ENCODE assay signal across 9 cellular contexts in the genomic region with DNA sequence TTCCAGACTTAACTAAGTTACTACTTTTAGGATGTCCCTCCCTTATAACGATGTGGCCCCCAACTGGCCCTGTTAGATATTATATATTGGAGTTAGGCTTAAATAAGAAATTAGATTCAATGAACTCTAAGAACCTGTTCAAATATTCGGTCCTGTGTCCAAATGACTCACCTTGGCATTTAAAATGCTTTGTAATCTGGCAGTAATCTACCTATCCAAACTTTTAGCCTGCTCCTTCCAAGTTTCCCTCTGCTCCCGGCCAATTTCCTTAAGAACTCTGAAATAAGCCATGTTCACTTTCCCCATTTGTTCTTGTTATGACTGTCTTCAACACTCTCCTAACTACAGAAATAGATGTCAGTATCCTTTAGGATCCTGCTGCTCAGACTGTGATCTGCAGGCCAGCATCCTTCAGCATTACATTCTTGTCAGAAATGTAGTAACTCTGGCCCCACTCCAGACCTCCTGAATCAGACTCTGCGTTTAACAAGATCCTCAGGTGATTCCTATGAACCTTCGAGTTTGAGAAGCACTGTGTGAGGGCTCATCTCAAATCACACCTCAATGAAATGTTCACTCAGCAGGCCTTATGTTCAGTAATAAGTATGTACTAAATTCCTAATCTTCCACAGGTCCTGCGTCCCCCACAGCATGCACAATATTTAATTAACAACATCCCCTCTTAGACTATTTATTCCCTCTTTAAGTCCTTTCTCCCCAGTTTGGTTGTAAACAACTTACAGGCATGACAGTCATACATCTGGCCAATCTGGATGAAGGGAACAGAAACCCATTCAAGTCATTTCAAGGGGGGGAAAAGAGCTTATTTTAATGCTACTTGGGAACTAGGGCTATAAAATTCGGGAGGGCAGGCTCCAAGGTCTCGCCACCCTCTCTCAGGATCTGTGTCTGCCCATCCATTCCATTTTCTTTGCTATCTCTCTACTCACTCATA. TPM values are rescaled to one million over a fixed set of nuclear protein-coding genes. Genes with fewer than 3 reads are reported as not detected.
DNase-seq lines count a peak whose midpoint lies in the region; ATAC-seq and TF ChIP-seq lines count a peak whose summit lies in the region.
"Had no signal": no experiment of that assay in that cellular context is flagged by ENCODE, and none has a peak within 500 bp of the region (broad histone marks: within the 10 kb centered on the region; RNA-seq: fewer than 3 reads in every experiment).

No MANE protein-coding gene starts in this region.

- WGBS in thyroid gland, 2 donors: 58 to 62% methylated on average over 8 of the region's 8 CpGs

- no peaks in the 10 kb centered on the region for H3K27me3 Mint-ChIP-seq in activated naive CD4-positive, alpha-beta T cell treated with anti-CD3 and anti-CD28 coated beads, Interleukin-2, amount 50 U/mL, for 24 hours
- no peaks in the 10 kb centered on the region for H3K27me3 Mint-ChIP-seq in activated naive CD4-positive, alpha-beta T cell treated with anti-CD3 and anti-CD28 coated beads, Interleukin-2, amount 10 ng/mL, durations not matched to agents 7 days and 5 days
- no peaks in the 10 kb centered on the region for H3K27me3 Mint-ChIP-seq in activated CD8-positive, alpha-beta T cell treated with anti-CD3 and anti-CD28 coated beads, Interleukin-2, amount 10 ng/mL, durations not matched to agents 7 days and 5 days (ENCODE audit: low read depth)

- peaks cover 82% of the 10 kb centered on the region for H3K4me1 Mint-ChIP-seq in activated naive CD4-positive, alpha-beta T cell treated with anti-CD3 and anti-CD28 coated beads, Interleukin-2, amount 50 U/mL, for 24 hours
- H3K4me1 Mint-ChIP-seq in activated naive CD4-positive, alpha-beta T cell treated with anti-CD3 and anti-CD28 coated beads, Interleukin-2, amount 10 ng/mL, durations not matched to agents 7 days and 5 days: peaks cover 38% of the 10 kb centered on the region
- peaks cover 37% of the 10 kb centered on the region for H3K4me1 Mint-ChIP-seq in activated CD8-positive, alpha-beta T cell treated with anti-CD3 and anti-CD28 coated beads, Interleukin-2, amount 10 ng/mL, durations not matched to agents 7 days and 5 days (ENCODE audit: low read depth)

- no peaks in the 10 kb centered on the region for H3K9me3 ChIP-seq in thyroid gland

- no peak for ATAC-seq in activated CD8-positive, alpha-beta T cell treated with anti-CD3 and anti-CD28 coated beads, Interleukin-2, amount 10 ng/mL, durations not matched to agents 7 days and 5 days

- H3K36me3 ChIP-seq in thyroid gland: no peaks in the 10 kb centered on the region
- no peaks in the 10 kb centered on the region for H3K36me3 ChIP-seq in H7 (replicated peaks; ENCODE audit: control insufficient read depth, insufficient read depth, low read length)

- TF ChIP-seq CTCF in thyroid gland (IDR thresholded peaks at IDR 0.05): no peak

- no peak for TF ChIP-seq POLR2A in thyroid gland (IDR thresholded peaks at IDR 0.05)

- H3K36me3 Mint-ChIP-seq in activated naive CD4-positive, alpha-beta T cell treated with anti-CD3 and anti-CD28 coated beads, Interleukin-2, amount 50 U/mL, for 24 hours: peaks cover 18% of the 10 kb centered on the region
- H3K36me3 Mint-ChIP-seq in activated naive CD4-positive, alpha-beta T cell treated with anti-CD3 and anti-CD28 coated beads, Interleukin-2, amount 10 ng/mL, durations not matched to agents 7 days and 5 days: peaks cover 38% of the 10 kb centered on the region
- peaks cover 55% of the 10 kb centered on the region for H3K36me3 Mint-ChIP-seq in activated CD8-positive, alpha-beta T cell treated with anti-CD3 and anti-CD28 coated beads, Interleukin-2, amount 10 ng/mL, durations not matched to agents 7 days and 5 days (ENCODE audit: low read depth)

- H3K27ac ChIP-seq in thyroid gland: peak overlapping the region; percentile 72 to 88 (median 79)
- H3K27ac ChIP-seq: GM23248 had no signal

- DNase-seq in activated naive CD4-positive, alpha-beta T cell treated with anti-CD3 and anti-CD28 coated beads, Interleukin-2, amount 10 ng/mL, durations not matched to agents 7 days and 5 days: no peak
- no peak for DNase-seq in activated CD8-positive, alpha-beta T cell treated with anti-CD3 and anti-CD28 coated beads, Interleukin-2, amount 10 ng/mL, durations not matched to agents 7 days and 5 days
- peak; percentile 52 for DNase-seq in kidney tubule cell (ENCODE audit: low spot score)
- peak; percentile 53 for DNase-seq in thyroid gland
- DNase-seq in activated effector memory CD4-positive, alpha-beta T cell treated with Interleukin-2 at 50 U/mL for 16 hours: no peak
- no peak for DNase-seq in H7
- DNase-seq in NCI-H128 (lab: John Stamatoyannopoulos, UW; ENCODE audit: unreplicated experiment): no peak

- peaks cover 33 to 42% of the 10 kb centered on the region in 2 donors for H3K4me1 ChIP-seq in thyroid gland

- H3K27me3 ChIP-seq in thyroid gland (no peaks in the 10 kb centered on the region), H7 (ENCODE audit: control insufficient read depth, insufficient read depth, low read length) (peaks cover 12% of the 10 kb centered on the region)

- H3K9me3 Mint-ChIP-seq in activated naive CD4-positive, alpha-beta T cell treated with anti-CD3 and anti-CD28 coated beads, Interleukin-2, amount 50 U/mL, for 24 hours: peaks cover 21% of the 10 kb centered on the region
- peaks cover 16% of the 10 kb centered on the region for H3K9me3 Mint-ChIP-seq in activated naive CD4-positive, alpha-beta T cell treated with anti-CD3 and anti-CD28 coated beads, Interleukin-2, amount 10 ng/mL, durations not matched to agents 7 days and 5 days
- H3K9me3 Mint-ChIP-seq in activated CD8-positive, alpha-beta T cell treated with anti-CD3 and anti-CD28 coated beads, Interleukin-2, amount 10 ng/mL, durations not matched to agents 7 days and 5 days (ENCODE audit: insufficient read depth): peaks cover 6% of the 10 kb centered on the region

- CTCF ChIA-PET in activated naive CD4-positive, alpha-beta T cell treated with anti-CD3 and anti-CD28 coated beads, Interleukin-2, amount 10 ng/mL, durations not matched to agents 7 days and 5 days (lab: Charles Lee): no interaction called here
- CTCF ChIA-PET in activated CD8-positive, alpha-beta T cell treated with anti-CD3 and anti-CD28 coated beads, Interleukin-2, amount 10 ng/mL, durations not matched to agents 7 days and 5 days (lab: Charles Lee): interaction anchor here (1.0 kb wide), 1 partner anchor 19 kb away, joined by 3 read pairs; no protein-coding TSS in a partner anchor

- peak overlapping the region; percentile 96 for H3K4me3 Mint-ChIP-seq in activated naive CD4-positive, alpha-beta T cell treated with anti-CD3 and anti-CD28 coated beads, Interleukin-2, amount 50 U/mL, for 24 hours
- H3K4me3 Mint-ChIP-seq in activated naive CD4-positive, alpha-beta T cell treated with anti-CD3 and anti-CD28 coated beads, Interleukin-2, amount 10 ng/mL, durations not matched to agents 7 days and 5 days: no peak overlapping the region
- peak overlapping the region; percentile 95 for H3K4me3 Mint-ChIP-seq in activated CD8-positive, alpha-beta T cell treated with anti-CD3 and anti-CD28 coated beads, Interleukin-2, amount 10 ng/mL, durations not matched to agents 7 days and 5 days

- POLR2A ChIA-PET in activated CD8-positive, alpha-beta T cell treated with anti-CD3 and anti-CD28 coated beads, Interleukin-2, amount 10 ng/mL, durations not matched to agents 7 days and 5 days (lab: Charles Lee): interaction anchor here (0.8 to 1.3 kb wide), 3 partner anchors 12 to 20 kb away, joined by 3 to 5 read pairs (median 5); no protein-coding TSS in a partner anchor

- intact Hi-C loops in thyroid gland (cut with DNase I): no loop called here

- peak overlapping the region; percentile 31 for H3K27ac Mint-ChIP-seq in activated naive CD4-positive, alpha-beta T cell treated with anti-CD3 and anti-CD28 coated beads, Interleukin-2, amount 50 U/mL, for 24 hours
- no peak overlapping the region for H3K27ac Mint-ChIP-seq in activated naive CD4-positive, alpha-beta T cell treated with anti-CD3 and anti-CD28 coated beads, Interleukin-2, amount 10 ng/mL, durations not matched to agents 7 days and 5 days
- H3K27ac Mint-ChIP-seq in activated CD8-positive, alpha-beta T cell treated with anti-CD3 and anti-CD28 coated beads, Interleukin-2, amount 10 ng/mL, durations not matched to agents 7 days and 5 days: peak overlapping the region; percentile 0

- peak overlapping the region in 1 of 3 donors; percentile 92 for H3K4me3 ChIP-seq in thyroid gland (replicated peaks in 1 of 3)
- H3K4me3 ChIP-seq in H7 (ENCODE audit: insufficient read depth, low read depth, low read length): no peak overlapping the region
- H3K4me3 ChIP-seq: GM23248 had no signal

RNA-seq across cellular contexts. Expression of a gene that starts 3.0 kb away (rescaled TPM):
- total RNA-seq in activated CD8-positive, alpha-beta T cell treated with anti-CD3 and anti-CD28 coated beads, Interleukin-2, amount 10 ng/mL, durations not matched to agents 7 days and 5 days: 10 to 100 TPM; 37.2 to 38.5 TPM
- total RNA-seq in thyroid gland: 100 to 1,000 TPM; 191 to 274 (median 245) TPM
- 3.9 and 7.0 TPM in 2 replicates for total RNA-seq in H7 (2014; rRNA removed; shearing (Covaris generic))

Comparison
In these comparisons a context has a peak if more than half of its experiments do, and no peak if none do; other contexts are left out.
1. DNase-seq: peak in kidney tubule cell (single experiment) and thyroid gland (2 of 2); none in activated naive CD4-positive, alpha-beta T cell treated with anti-CD3 and anti-CD28 coated beads, Interleukin-2, amount 10 ng/mL, durations not matched to agents 7 days and 5 days (single experiment), activated CD8-positive, alpha-beta T cell treated with anti-CD3 and anti-CD28 coated beads, Interleukin-2, amount 10 ng/mL, durations not matched to agents 7 days and 5 days (single experiment), activated effector memory CD4-positive, alpha-beta T cell treated with Interleukin-2 at 50 U/mL for 16 hours (single experiment), H7 (single experiment) and NCI-H128 (single experiment).
2. RNA of a gene that starts 3.0 kb away (total RNA-seq): 191 to 274 TPM in thyroid gland; 37.2 to 38.5 TPM in activated CD8-positive, alpha-beta T cell treated with anti-CD3 and anti-CD28 coated beads, Interleukin-2, amount 10 ng/mL, durations not matched to agents 7 days and 5 days and 3.9 to 7.0 TPM in H7; every median in the first group is over 4 times any median in the second.